1 cellular context compared by ENCODE assay signal in the genomic region with DNA sequence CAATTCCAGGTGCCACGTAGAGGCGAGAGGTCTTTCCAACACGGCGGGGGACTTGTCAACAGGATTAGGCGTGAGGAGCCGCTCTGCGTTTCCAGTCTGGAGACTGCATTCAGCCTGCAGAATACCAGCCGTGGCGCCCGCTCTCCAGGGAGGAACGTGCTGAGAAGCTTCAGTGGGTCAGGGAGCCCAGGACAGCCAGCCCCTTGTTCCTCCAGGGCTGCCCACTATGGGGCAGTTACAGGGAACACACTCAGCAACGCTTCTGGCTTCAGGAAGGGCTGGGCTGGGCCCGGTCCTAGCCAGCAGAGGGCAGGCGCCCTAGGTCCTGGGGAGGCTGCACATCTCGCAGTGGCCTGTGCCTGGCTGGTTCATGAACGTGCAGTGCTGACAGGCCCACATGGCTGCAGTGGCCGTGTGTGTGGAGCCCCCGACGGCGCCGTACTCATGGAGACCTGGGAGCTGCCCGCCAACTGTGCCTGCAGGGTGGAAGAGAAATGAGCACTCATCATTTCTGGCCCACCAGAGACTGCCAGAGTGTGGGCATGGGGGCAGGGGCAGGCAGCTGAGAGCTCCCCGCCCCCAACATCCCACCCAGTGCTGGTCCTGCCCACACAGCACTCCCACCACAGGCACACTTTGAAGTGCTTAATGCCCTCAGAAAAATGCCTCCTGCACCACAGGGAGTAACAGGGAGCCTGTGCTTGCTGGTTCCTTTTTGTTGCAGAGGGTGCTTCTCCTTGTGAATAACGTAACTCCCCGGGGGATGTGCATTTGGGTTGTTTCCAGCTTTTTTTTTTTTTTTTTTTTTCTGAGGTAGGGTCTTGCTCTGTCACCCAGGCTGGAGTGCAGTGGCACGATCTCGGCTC.
TF ChIP-seq lines count a peak whose summit lies in the region.

No MANE protein-coding gene starts in this region.

TF ChIP-seq in IMR-90, 13 proteins besides CTCF, POLR2A, EP300 and RAD21:
- 0 out of 2 replicates have a peak, but pooled peaks have one; percentile 18 for TF ChIP-seq SMC3 (IDR thresholded peaks at IDR 0.05; ENCODE audit: low read depth, low read length)
- no peak for TF ChIP-seq MXI1 (IDR thresholded peaks at IDR 0.05; ENCODE audit: borderline replicate concordance, low read depth, low read length)
